ENCODE assay signal across 8 cellular contexts in genomic region chr6:27668442-27669275, GRCh38.
DNase-seq lines count a peak whose midpoint lies in the region; ATAC-seq and TF ChIP-seq lines count a peak whose summit lies in the region.

No MANE protein-coding gene starts in this region.

- H3K9me3 ChIP-seq in SU-DHL-6 (ENCODE audit: insufficient read depth, low read length) (no peaks in the 10 kb centered on the region), gastrocnemius medialis (no peaks in the 10 kb centered on the region)

- peaks cover 84% of the 10 kb centered on the region for H3K27me3 Mint-ChIP-seq in nephron progenitor cell (ENCODE audit: low read depth, poor library complexity)

- no peaks in the 10 kb centered on the region for H4K20me1 ChIP-seq in SU-DHL-6 (ENCODE audit: low read depth, low read length)

- H3K36me3 Mint-ChIP-seq in nephron progenitor cell (ENCODE audit: low read depth) = no peaks in the 10 kb centered on the region

- H3K4me3 Mint-ChIP-seq in nephron progenitor cell = peak overlapping the region; percentile 88

- H3K4me1 Mint-ChIP-seq in nephron progenitor cell = peaks cover 52% of the 10 kb centered on the region

- TF ChIP-seq POLR2A in gastrocnemius medialis (IDR thresholded peaks at IDR 0.05) = no peak

- peak overlapping the region; percentile 5 for H3K27ac Mint-ChIP-seq in nephron progenitor cell

- no peaks in the 10 kb centered on the region for H3K9me3 Mint-ChIP-seq in nephron progenitor cell

- H3K4me3 ChIP-seq in SU-DHL-6 (ENCODE audit: insufficient read depth, low read length, poor library complexity, severe bottlenecking) (peak overlapping the region; percentile 1), coronary artery (peak overlapping the region; percentile 36), gastrocnemius medialis (peak overlapping the region in 1 of 4 donors; percentile 16)

- TF ChIP-seq CTCF in SU-DHL-6 (IDR thresholded peaks at IDR 0.05; ENCODE audit: insufficient read depth, low read length, poor library complexity, severe bottlenecking) (no peak), coronary artery (IDR thresholded peaks at IDR 0.05) (no peak), nephron progenitor cell (IDR thresholded peaks at IDR 0.05) (no peak), gastrocnemius medialis (IDR thresholded peaks at IDR 0.05 in 4 of 5, conservative IDR thresholded peaks at IDR 0.05 in 1 of 5) (no peak)

- no peaks in the 10 kb centered on the region for H3K4me1 ChIP-seq in gastrocnemius medialis

- DNase-seq in G401 (ENCODE audit: low spot score) (peak; percentile 56), LoVo (ENCODE audit: low spot score) (peak; percentile 81), coronary artery (ENCODE audit: low spot score) (no peak), nephron progenitor cell (peak; percentile 79), posterior vena cava (ENCODE audit: low spot score) (no peak), gastrocnemius medialis (no peak), left ventricle myocardium superior (no peak)

- H3K36me3 ChIP-seq in SU-DHL-6 (ENCODE audit: low read length) (no peaks in the 10 kb centered on the region), gastrocnemius medialis (no peaks in the 10 kb centered on the region)

- no peak overlapping the region for H2AFZ ChIP-seq in SU-DHL-6 (ENCODE audit: low read depth, low read length, severe bottlenecking)

- no peak overlapping the region for H3K27ac ChIP-seq in SU-DHL-6 (ENCODE audit: low read depth, low read length)
- H3K27ac ChIP-seq in coronary artery = no peak overlapping the region
- no peak overlapping the region for H3K27ac ChIP-seq in gastrocnemius medialis

- intact Hi-C loops in posterior vena cava (cut with DNase I) = no loop called here
- intact Hi-C loops in gastrocnemius medialis (cut with DNase I; ENCODE audit: low total_unique reads) = no loop called here
- intact Hi-C loops in left ventricle myocardium superior (cut with micrococcal nuclease) = no loop called here

- H3K27me3 ChIP-seq in SU-DHL-6 (ENCODE audit: low read length) (no peaks in the 10 kb centered on the region), gastrocnemius medialis (peaks cover 61 to 81% (median 74%) of the 10 kb centered on the region in 3 donors)

- in situ Hi-C loops in G401 (cut with HindIII; ENCODE audit: low sequenced_read_pairs) = no loop called here
- in situ Hi-C loops in gastrocnemius medialis (cut with MboI; ENCODE audit: low sequenced_read_pairs in 4 of 4) = no loop called here

- H3K4me2 ChIP-seq in SU-DHL-6 (ENCODE audit: low read depth, low read length, poor library complexity, severe bottlenecking) = peak overlapping the region; percentile 49

- H3K9me2 ChIP-seq in SU-DHL-6 (replicated peaks; ENCODE audit: insufficient read depth, low read length) = no peaks in the 10 kb centered on the region

- H3K79me2 ChIP-seq in SU-DHL-6 (ENCODE audit: insufficient read depth, low read length) = no peaks in the 10 kb centered on the region

- no peaks in the 10 kb centered on the region for H3F3A ChIP-seq in SU-DHL-6 (ENCODE audit: insufficient read depth)

- H3K9ac ChIP-seq in SU-DHL-6 (ENCODE audit: low read length) = no peak overlapping the region

- ATAC-seq in gastrocnemius medialis = no peak
- ATAC-seq in left ventricle myocardium superior = no peak

Comparison
In these comparisons a context has a peak if more than half of its experiments do, and no peak if none do; other contexts are left out.
1. DNase-seq: peak in G401 (single experiment), LoVo (single experiment) and nephron progenitor cell (single experiment); none in coronary artery (single experiment), posterior vena cava (single experiment), gastrocnemius medialis (0 of 2) and left ventricle myocardium superior (single experiment).